1 cellular context compared by ENCODE assay signal in the genomic region with DNA sequence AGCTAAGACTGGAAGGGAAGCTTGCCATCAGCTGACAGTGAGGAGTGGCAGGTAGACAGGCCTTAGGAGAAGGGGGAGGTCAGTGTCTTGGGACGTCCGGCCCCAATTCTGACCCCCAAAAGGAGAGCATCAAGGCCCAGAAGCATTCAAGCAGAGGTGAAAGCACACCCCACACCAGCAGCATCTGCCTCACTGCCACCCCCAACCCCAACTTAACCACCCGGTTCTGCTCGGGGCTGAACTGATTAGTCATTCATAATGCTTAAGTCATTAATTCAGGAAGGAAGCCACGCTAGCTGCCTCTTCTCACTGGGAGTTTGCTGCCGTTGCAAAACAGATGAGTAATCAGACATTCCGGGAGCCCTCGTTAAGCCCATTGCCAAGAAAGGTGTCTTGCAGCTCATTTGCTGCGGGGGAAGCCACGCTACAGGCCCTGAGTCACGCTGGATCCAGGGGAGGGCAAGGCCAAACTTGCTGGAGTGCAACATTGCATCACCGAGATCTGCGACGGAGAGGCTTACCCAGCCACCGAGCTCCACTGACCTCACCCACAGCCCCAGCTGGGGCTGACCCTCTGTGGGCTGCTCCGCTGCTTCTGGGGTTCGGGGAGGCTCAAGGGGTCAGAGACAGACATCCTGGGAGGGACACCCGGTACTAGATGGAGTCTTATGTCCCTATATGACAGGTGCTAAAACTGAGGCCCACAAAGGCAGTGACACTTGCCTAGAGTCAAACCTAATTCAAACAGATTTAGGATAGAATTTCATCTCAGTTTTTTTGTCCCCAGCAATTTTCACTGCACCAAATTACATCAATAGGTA.
TF ChIP-seq lines count a peak whose summit lies in the region.

No MANE protein-coding gene starts in this region.

TF ChIP-seq in HepG2, 621 proteins besides CTCF, POLR2A, EP300 and RAD21 (continued from another document and continues in another):
- TF ChIP-seq, protein P1, sequence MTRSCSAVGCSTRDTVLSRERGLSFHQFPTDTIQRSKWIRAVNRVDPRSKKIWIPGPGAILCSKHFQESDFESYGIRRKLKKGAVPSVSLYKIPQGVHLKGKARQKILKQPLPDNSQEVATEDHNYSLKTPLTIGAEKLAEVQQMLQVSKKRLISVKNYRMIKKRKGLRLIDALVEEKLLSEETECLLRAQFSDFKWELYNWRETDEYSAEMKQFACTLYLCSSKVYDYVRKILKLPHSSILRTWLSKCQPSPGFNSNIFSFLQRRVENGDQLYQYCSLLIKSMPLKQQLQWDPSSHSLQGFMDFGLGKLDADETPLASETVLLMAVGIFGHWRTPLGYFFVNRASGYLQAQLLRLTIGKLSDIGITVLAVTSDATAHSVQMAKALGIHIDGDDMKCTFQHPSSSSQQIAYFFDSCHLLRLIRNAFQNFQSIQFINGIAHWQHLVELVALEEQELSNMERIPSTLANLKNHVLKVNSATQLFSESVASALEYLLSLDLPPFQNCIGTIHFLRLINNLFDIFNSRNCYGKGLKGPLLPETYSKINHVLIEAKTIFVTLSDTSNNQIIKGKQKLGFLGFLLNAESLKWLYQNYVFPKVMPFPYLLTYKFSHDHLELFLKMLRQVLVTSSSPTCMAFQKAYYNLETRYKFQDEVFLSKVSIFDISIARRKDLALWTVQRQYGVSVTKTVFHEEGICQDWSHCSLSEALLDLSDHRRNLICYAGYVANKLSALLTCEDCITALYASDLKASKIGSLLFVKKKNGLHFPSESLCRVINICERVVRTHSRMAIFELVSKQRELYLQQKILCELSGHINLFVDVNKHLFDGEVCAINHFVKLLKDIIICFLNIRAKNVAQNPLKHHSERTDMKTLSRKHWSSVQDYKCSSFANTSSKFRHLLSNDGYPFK (CRISPR knock-in tag; IDR thresholded peaks at IDR 0.05; ENCODE audit: borderline replicate concordance), result no peak
- TF ChIP-seq TOPORS (CRISPR knock-in tag; IDR thresholded peaks at IDR 0.05) (no peak), TP53 (CRISPR knock-in tag; conservative IDR thresholded peaks at IDR 0.05) (no peak), ZNF737 (CRISPR knock-in tag; IDR thresholded peaks at IDR 0.05; ENCODE audit: borderline replicate concordance) (no peak), ZNF782 (CRISPR knock-in tag; IDR thresholded peaks at IDR 0.05; ENCODE audit: borderline replicate concordance) (no peak), DNMT1 (CRISPR knock-in tag; IDR thresholded peaks at IDR 0.05) (no peak), EED (CRISPR knock-in tag; IDR thresholded peaks at IDR 0.05) (peak; percentile 34; the same call in 1 of the 2 replicates), ZNF569 (CRISPR knock-in tag; IDR thresholded peaks at IDR 0.05; ENCODE audit: borderline replicate concordance) (no peak), RXRA (CRISPR knock-in tag; IDR thresholded peaks at IDR 0.05) (peak; percentile 64; the same call in 1 of the 2 replicates), ZNF253 (CRISPR knock-in tag; IDR thresholded peaks at IDR 0.05; ENCODE audit: borderline replicate concordance) (0 out of 2 replicates have a peak, but pooled peaks have one; percentile 78), ZFP36 (IDR thresholded peaks at IDR 0.05; ENCODE audit: borderline replicate concordance, low read depth, low read length, partially characterized antibody) (no peak), IRF2 (CRISPR knock-in tag; IDR thresholded peaks at IDR 0.05) (no peak), THYN1 (CRISPR knock-in tag; IDR thresholded peaks at IDR 0.05; ENCODE audit: borderline replicate concordance, low read depth) (no peak), ZNF709 (CRISPR knock-in tag; IDR thresholded peaks at IDR 0.05) (peak; percentile 62; the same call in 1 of the 2 replicates), ZFP36L2 (CRISPR knock-in tag; IDR thresholded peaks at IDR 0.05) (no peak), KMT2A (CRISPR knock-in tag; IDR thresholded peaks at IDR 0.05) (no peak), ZNF10 (CRISPR knock-in tag; IDR thresholded peaks at IDR 0.05; ENCODE audit: borderline replicate concordance, low read depth) (no peak), CCDC6 (CRISPR knock-in tag; IDR thresholded peaks at IDR 0.05) (peak; percentile 88), CEBPG (CRISPR knock-in tag; IDR thresholded peaks at IDR 0.05) (peak; percentile 96), ZNF24 (IDR thresholded peaks at IDR 0.05) (no peak), ZNF678 (CRISPR knock-in tag; IDR thresholded peaks at IDR 0.05) (no peak), ZNF572 (CRISPR knock-in tag; IDR thresholded peaks at IDR 0.05) (peak; percentile 29; the same call in 1 of the 2 replicates), RXRB (CRISPR knock-in tag; IDR thresholded peaks at IDR 0.05; ENCODE audit: borderline replicate concordance) (peak; percentile 51; the same call in 1 of the 2 replicates), KDM4B (CRISPR knock-in tag; IDR thresholded peaks at IDR 0.05) (0 out of 2 replicates have a peak, but pooled peaks have one; percentile 38)
- TF ChIP-seq, protein P2, sequence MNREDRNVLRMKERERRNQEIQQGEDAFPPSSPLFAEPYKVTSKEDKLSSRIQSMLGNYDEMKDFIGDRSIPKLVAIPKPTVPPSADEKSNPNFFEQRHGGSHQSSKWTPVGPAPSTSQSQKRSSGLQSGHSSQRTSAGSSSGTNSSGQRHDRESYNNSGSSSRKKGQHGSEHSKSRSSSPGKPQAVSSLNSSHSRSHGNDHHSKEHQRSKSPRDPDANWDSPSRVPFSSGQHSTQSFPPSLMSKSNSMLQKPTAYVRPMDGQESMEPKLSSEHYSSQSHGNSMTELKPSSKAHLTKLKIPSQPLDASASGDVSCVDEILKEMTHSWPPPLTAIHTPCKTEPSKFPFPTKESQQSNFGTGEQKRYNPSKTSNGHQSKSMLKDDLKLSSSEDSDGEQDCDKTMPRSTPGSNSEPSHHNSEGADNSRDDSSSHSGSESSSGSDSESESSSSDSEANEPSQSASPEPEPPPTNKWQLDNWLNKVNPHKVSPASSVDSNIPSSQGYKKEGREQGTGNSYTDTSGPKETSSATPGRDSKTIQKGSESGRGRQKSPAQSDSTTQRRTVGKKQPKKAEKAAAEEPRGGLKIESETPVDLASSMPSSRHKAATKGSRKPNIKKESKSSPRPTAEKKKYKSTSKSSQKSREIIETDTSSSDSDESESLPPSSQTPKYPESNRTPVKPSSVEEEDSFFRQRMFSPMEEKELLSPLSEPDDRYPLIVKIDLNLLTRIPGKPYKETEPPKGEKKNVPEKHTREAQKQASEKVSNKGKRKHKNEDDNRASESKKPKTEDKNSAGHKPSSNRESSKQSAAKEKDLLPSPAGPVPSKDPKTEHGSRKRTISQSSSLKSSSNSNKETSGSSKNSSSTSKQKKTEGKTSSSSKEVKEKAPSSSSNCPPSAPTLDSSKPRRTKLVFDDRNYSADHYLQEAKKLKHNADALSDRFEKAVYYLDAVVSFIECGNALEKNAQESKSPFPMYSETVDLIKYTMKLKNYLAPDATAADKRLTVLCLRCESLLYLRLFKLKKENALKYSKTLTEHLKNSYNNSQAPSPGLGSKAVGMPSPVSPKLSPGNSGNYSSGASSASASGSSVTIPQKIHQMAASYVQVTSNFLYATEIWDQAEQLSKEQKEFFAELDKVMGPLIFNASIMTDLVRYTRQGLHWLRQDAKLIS (CRISPR knock-in tag; IDR thresholded peaks at IDR 0.05), result no peak
- TF ChIP-seq, protein P3, sequence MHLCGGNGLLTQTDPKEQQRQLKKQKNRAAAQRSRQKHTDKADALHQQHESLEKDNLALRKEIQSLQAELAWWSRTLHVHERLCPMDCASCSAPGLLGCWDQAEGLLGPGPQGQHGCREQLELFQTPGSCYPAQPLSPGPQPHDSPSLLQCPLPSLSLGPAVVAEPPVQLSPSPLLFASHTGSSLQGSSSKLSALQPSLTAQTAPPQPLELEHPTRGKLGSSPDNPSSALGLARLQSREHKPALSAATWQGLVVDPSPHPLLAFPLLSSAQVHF (CRISPR knock-in tag; IDR thresholded peaks at IDR 0.05), result no peak
- TF ChIP-seq, protein P4, sequence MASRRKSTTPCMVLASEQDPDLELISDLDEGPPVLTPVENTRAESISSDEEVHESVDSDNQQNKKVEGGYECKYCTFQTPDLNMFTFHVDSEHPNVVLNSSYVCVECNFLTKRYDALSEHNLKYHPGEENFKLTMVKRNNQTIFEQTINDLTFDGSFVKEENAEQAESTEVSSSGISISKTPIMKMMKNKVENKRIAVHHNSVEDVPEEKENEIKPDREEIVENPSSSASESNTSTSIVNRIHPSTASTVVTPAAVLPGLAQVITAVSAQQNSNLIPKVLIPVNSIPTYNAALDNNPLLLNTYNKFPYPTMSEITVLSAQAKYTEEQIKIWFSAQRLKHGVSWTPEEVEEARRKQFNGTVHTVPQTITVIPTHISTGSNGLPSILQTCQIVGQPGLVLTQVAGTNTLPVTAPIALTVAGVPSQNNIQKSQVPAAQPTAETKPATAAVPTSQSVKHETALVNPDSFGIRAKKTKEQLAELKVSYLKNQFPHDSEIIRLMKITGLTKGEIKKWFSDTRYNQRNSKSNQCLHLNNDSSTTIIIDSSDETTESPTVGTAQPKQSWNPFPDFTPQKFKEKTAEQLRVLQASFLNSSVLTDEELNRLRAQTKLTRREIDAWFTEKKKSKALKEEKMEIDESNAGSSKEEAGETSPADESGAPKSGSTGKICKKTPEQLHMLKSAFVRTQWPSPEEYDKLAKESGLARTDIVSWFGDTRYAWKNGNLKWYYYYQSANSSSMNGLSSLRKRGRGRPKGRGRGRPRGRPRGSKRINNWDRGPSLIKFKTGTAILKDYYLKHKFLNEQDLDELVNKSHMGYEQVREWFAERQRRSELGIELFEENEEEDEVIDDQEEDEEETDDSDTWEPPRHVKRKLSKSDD (CRISPR knock-in tag; IDR thresholded peaks at IDR 0.05; ENCODE audit: low read depth), result 0 out of 2 replicates have a peak, but pooled peaks have one; percentile 56
- TF ChIP-seq, protein P5, sequence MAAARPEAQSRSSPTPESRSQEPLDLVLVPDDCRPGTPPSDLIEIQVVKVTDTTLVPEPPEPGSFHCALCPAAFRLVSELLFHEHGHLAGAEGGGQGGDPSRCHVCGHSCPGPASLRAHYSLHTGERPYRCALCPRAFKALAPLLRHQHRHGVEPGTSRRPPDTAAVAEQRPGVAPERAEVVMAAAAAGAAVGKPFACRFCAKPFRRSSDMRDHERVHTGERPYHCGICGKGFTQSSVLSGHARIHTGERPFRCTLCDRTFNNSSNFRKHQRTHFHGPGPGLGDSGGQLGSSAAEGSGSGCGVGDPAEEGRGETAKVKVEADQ (CRISPR knock-in tag; IDR thresholded peaks at IDR 0.05; ENCODE audit: borderline replicate concordance), result no peak
- TF ChIP-seq, protein P6, sequence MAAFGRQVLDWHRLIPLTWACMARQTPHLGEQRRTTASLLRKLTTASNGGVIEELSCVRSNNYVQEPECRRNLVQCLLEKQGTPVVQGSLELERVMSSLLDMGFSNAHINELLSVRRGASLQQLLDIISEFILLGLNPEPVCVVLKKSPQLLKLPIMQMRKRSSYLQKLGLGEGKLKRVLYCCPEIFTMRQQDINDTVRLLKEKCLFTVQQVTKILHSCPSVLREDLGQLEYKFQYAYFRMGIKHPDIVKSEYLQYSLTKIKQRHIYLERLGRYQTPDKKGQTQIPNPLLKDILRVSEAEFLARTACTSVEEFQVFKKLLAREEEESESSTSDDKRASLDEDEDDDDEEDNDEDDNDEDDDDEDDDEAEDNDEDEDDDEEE (CRISPR knock-in tag; IDR thresholded peaks at IDR 0.05), result no peak
- TF ChIP-seq, protein P7, sequence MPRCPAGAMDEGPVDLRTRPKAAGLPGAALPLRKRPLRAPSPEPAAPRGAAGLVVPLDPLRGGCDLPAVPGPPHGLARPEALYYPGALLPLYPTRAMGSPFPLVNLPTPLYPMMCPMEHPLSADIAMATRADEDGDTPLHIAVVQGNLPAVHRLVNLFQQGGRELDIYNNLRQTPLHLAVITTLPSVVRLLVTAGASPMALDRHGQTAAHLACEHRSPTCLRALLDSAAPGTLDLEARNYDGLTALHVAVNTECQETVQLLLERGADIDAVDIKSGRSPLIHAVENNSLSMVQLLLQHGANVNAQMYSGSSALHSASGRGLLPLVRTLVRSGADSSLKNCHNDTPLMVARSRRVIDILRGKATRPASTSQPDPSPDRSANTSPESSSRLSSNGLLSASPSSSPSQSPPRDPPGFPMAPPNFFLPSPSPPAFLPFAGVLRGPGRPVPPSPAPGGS (CRISPR knock-in tag; IDR thresholded peaks at IDR 0.05), result no peak
- TF ChIP-seq, protein P8, sequence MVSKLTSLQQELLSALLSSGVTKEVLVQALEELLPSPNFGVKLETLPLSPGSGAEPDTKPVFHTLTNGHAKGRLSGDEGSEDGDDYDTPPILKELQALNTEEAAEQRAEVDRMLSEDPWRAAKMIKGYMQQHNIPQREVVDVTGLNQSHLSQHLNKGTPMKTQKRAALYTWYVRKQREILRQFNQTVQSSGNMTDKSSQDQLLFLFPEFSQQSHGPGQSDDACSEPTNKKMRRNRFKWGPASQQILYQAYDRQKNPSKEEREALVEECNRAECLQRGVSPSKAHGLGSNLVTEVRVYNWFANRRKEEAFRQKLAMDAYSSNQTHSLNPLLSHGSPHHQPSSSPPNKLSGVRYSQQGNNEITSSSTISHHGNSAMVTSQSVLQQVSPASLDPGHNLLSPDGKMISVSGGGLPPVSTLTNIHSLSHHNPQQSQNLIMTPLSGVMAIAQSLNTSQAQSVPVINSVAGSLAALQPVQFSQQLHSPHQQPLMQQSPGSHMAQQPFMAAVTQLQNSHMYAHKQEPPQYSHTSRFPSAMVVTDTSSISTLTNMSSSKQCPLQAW (CRISPR knock-in tag; IDR thresholded peaks at IDR 0.05), result peak; percentile 93
- TF ChIP-seq, protein P9, sequence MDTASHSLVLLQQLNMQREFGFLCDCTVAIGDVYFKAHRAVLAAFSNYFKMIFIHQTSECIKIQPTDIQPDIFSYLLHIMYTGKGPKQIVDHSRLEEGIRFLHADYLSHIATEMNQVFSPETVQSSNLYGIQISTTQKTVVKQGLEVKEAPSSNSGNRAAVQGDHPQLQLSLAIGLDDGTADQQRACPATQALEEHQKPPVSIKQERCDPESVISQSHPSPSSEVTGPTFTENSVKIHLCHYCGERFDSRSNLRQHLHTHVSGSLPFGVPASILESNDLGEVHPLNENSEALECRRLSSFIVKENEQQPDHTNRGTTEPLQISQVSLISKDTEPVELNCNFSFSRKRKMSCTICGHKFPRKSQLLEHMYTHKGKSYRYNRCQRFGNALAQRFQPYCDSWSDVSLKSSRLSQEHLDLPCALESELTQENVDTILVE (CRISPR knock-in tag; IDR thresholded peaks at IDR 0.05), result peak; percentile 51; the same call in 1 of the 2 replicates
- TF ChIP-seq, protein P10, sequence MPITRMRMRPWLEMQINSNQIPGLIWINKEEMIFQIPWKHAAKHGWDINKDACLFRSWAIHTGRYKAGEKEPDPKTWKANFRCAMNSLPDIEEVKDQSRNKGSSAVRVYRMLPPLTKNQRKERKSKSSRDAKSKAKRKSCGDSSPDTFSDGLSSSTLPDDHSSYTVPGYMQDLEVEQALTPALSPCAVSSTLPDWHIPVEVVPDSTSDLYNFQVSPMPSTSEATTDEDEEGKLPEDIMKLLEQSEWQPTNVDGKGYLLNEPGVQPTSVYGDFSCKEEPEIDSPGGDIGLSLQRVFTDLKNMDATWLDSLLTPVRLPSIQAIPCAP (CRISPR knock-in tag; IDR thresholded peaks at IDR 0.05; ENCODE audit: low read depth), result no peak
- TF ChIP-seq, protein P11, sequence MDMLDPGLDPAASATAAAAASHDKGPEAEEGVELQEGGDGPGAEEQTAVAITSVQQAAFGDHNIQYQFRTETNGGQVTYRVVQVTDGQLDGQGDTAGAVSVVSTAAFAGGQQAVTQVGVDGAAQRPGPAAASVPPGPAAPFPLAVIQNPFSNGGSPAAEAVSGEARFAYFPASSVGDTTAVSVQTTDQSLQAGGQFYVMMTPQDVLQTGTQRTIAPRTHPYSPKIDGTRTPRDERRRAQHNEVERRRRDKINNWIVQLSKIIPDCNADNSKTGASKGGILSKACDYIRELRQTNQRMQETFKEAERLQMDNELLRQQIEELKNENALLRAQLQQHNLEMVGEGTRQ (IDR thresholded peaks at IDR 0.05; ENCODE audit: low read depth, low read length), result no peak
- TF ChIP-seq, protein P11 (CRISPR knock-in tag; IDR thresholded peaks at IDR 0.05; ENCODE audit: borderline replicate concordance), result no peak
